8 cellular contexts compared by ENCODE assay signal in genomic region chr1:16072616-16073484, GRCh38. TPM values are rescaled to one million over a fixed set of nuclear protein-coding genes. Genes with fewer than 3 reads are reported as not detected.
DNase-seq lines count a peak whose midpoint lies in the region; ATAC-seq and TF ChIP-seq lines count a peak whose summit lies in the region.

No MANE protein-coding gene starts in this region.

- H3K36me3 ChIP-seq in ACC112 (ENCODE audit: insufficient read depth, low read length): no peaks in the 10 kb centered on the region
- H3K36me3 ChIP-seq in H7 (replicated peaks; ENCODE audit: control insufficient read depth, insufficient read depth, low read length): no peaks in the 10 kb centered on the region
- H3K36me3 ChIP-seq in adipocyte (ENCODE audit: control insufficient read depth, insufficient read depth, low read length, severe bottlenecking): no peaks in the 10 kb centered on the region

- 14 to 21% methylated on average over 14 to 20 of the region's 49 CpGs for WGBS in lower leg skin, 2 donors

- H3K27ac ChIP-seq in ACC112 (ENCODE audit: low read depth, low read length): no peak overlapping the region

- peaks cover 6% of the 10 kb centered on the region for H3K4me1 Mint-ChIP-seq in CD14-positive monocyte

- no peak for ATAC-seq in HG03469 (IDR thresholded peaks at IDR 0.05; ENCODE audit: unreplicated experiment)
- ATAC-seq in GM21423 (IDR thresholded peaks at IDR 0.05; ENCODE audit: unreplicated experiment): no peak
- ATAC-seq in HG03108 (IDR thresholded peaks at IDR 0.05; ENCODE audit: unreplicated experiment): no peak

- TF ChIP-seq CTCF in lower leg skin (IDR thresholded peaks at IDR 0.05): no peak
- no peak for TF ChIP-seq CTCF in CD14-positive monocyte (IDR thresholded peaks at IDR 0.05)

- H3K36me3 Mint-ChIP-seq in CD14-positive monocyte: peaks cover 0 to 3% of the 10 kb centered on the region in 2 donors

- no peaks in the 10 kb centered on the region for H3K9me3 ChIP-seq in adipocyte (ENCODE audit: control insufficient read depth, low read length)

- H3K9ac ChIP-seq in adipocyte (ENCODE audit: low read length): no peak overlapping the region

- H3K4me3 ChIP-seq in ACC112 (ENCODE audit: low read depth, low read length) (peak overlapping the region; percentile 70), H7 (ENCODE audit: insufficient read depth, low read depth, low read length) (peak overlapping the region; percentile 49), adipocyte (ENCODE audit: low read length) (no peak overlapping the region), lower leg skin (ENCODE audit: low read depth, poor library complexity, severe bottlenecking) (peak overlapping the region; percentile 13)

- no peaks in the 10 kb centered on the region for H3K27me3 ChIP-seq in ACC112 (ENCODE audit: insufficient read depth, low read length)
- peaks cover 35% of the 10 kb centered on the region for H3K27me3 ChIP-seq in H7 (ENCODE audit: control insufficient read depth, insufficient read depth, low read length)
- H3K27me3 ChIP-seq in adipocyte (replicated peaks; ENCODE audit: control insufficient read depth, insufficient read depth, low read length): peaks cover 3% of the 10 kb centered on the region

- no peaks in the 10 kb centered on the region for H3K79me2 ChIP-seq in ACC112 (ENCODE audit: control insufficient read depth, insufficient read depth, low read length, unreplicated experiment)

- peaks cover 0 to 6% (median 0%) of the 10 kb centered on the region in 7 donors for H3K9me3 Mint-ChIP-seq in CD14-positive monocyte

- TF ChIP-seq POLR2A in lower leg skin (IDR thresholded peaks at IDR 0.05): no peak

- peak overlapping the region; percentile 73 for H2AFZ ChIP-seq in ACC112 (ENCODE audit: low read length, unreplicated experiment)

- H3K4me3 Mint-ChIP-seq in CD14-positive monocyte: peak overlapping the region in 1 of 2 donors; percentile 46

- H3K4me1 ChIP-seq in ACC112 (ENCODE audit: control insufficient read depth, insufficient read depth, low read length, unreplicated experiment) (peaks cover 27% of the 10 kb centered on the region), adipocyte (ENCODE audit: control insufficient read depth, insufficient read depth, low read length) (peaks cover 26% of the 10 kb centered on the region)

- peaks cover 34 to 52% (median 47%) of the 10 kb centered on the region in 3 donors for H3K27me3 Mint-ChIP-seq in CD14-positive monocyte (ENCODE audit: low read depth in 3 of 3)

- no peak overlapping the region for H3K27ac Mint-ChIP-seq in CD14-positive monocyte

- intact Hi-C loops in lower leg skin (cut with DNase I; ENCODE audit: low total_unique reads) (no loop called here), CD14-positive monocyte (cut with micrococcal nuclease) (no loop called here)

- DNase-seq in H7 (peak; percentile 88), adipocyte (ENCODE audit: low read depth) (peak; percentile 30), lower leg skin (ENCODE audit: low spot score in 2 of 2) (no peak), CD14-positive monocyte (ENCODE audit: low spot score) (no peak)

RNA-seq across cellular contexts. Expression of gene FAM131C, which starts 0.6 kb away (rescaled TPM):
- 0.26 and 0.45 TPM in 2 replicates for total RNA-seq in H7 (2014; rRNA removed; shearing (Covaris generic))
- total RNA-seq in lower leg skin: 1 to 10 TPM; 1.1 to 2.6 (median 1.7) TPM
- polyA plus RNA-seq in CD14-positive monocyte: not detected

RNA-seq across cellular contexts. Expression of gene CLCNKB, which starts 29.3 kb away (rescaled TPM):
- total RNA-seq in H7 (2014; rRNA removed; shearing (Covaris generic)): 2.4 and 2.8 TPM in 2 replicates
- total RNA-seq in lower leg skin: under 1 TPM in 1 of 4 donors, not detected in 3; 0.26 TPM
- polyA plus RNA-seq in CD14-positive monocyte: not detected

RNA-seq across cellular contexts. Expression of gene CLCNKA, which starts 51.0 kb away (rescaled TPM):
- total RNA-seq in H7 (2014; rRNA removed; shearing (Covaris generic)): 0.10 and 0.85 TPM in 2 replicates
- 1 to 10 TPM in 1 of 4 donors, under 1 TPM in 2, not detected in 1; 0.10 to 1.3 (median 0.63) TPM for total RNA-seq in lower leg skin
- not detected for polyA plus RNA-seq in CD14-positive monocyte

RNA-seq across cellular contexts. Expression of gene HSPB7, which starts 55.0 kb away (rescaled TPM):
- total RNA-seq in H7 (2014; rRNA removed; shearing (Covaris generic)): 0.07 TPM in 1 of 2 replicates, not detected in the other
- total RNA-seq in lower leg skin: 1 to 10 TPM; 2.4 to 4.2 (median 3.0) TPM
- not detected for polyA plus RNA-seq in CD14-positive monocyte

Comparison
In these comparisons a context has a peak if more than half of its experiments do, and no peak if none do; other contexts are left out.
1. DNase-seq: peak in H7 (single experiment) and adipocyte (single experiment); none in lower leg skin (0 of 2) and CD14-positive monocyte (single experiment).